Comparison of ENCODE assay signal across 9 cellular contexts in the genomic region with DNA sequence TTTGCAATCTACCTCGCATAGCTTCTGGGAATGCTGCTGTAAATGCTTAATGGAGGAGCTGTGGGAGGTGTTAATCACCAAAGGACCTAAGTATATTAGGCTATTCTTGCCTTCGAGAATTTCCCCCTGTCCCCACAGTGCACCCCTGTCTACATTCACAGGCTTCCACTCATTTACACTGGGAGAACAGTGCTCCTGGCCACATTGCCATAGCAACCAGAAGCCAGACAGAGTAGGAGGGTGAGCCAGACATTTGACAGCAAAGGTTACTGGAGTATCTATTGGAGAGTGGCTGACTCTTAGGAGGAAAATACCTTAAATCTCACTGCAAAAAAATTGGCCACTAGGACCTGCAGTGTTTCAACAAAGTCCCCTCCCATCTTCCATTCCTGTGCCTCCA.
"Had no signal": no experiment of that assay in that cellular context is flagged by ENCODE, and none has a peak within 500 bp of the region (broad histone marks: within the 10 kb centered on the region; RNA-seq: fewer than 3 reads in every experiment).

No MANE protein-coding gene starts in this region.

- H3K27ac Mint-ChIP-seq: HFFc6, IgD-negative memory B cell had no signal

- H2AFZ ChIP-seq: GM23248 had no signal

- FAIRE-seq: HepG2 had no signal

- H3K9ac ChIP-seq: GM23248 had no signal

- ATAC-seq: HCT116, HepG2 had no signal

- H3K4me1 Mint-ChIP-seq: IgD-negative memory B cell had no signal

- H3K4me3 Mint-ChIP-seq: HFFc6, IgD-negative memory B cell had no signal

- H3K9me3 Mint-ChIP-seq: IgD-negative memory B cell had no signal

- H3K4me3 ChIP-seq: GM23248, HAP-1 had no signal

- H3K36me3 Mint-ChIP-seq: IgD-negative memory B cell had no signal

- H3K36me3 ChIP-seq: HAP-1 had no signal

- H3K9me3 ChIP-seq: HAP-1 had no signal

- H3K4me1 ChIP-seq: HAP-1 had no signal

- DNase-seq: GM23248, GOT3, H7, HFFc6 had no signal

- H3K27ac ChIP-seq: GM23248, HL-60 had no signal
